Comparison of ENCODE assay signal across 1 cellular context in genomic region chr2:229268626-229269025, GRCh38.
TF ChIP-seq lines count a peak whose summit lies in the region.

No MANE protein-coding gene starts in this region.

TF ChIP-seq in HepG2, 621 proteins besides CTCF, POLR2A, EP300 and RAD21 (continued from another document):
- no peak for TF ChIP-seq FUBP1 (CRISPR knock-in tag; IDR thresholded peaks at IDR 0.05; ENCODE audit: borderline replicate concordance)
- no peak for TF ChIP-seq ZNF589 (CRISPR knock-in tag; conservative IDR thresholded peaks at IDR 0.05)
- no peak for TF ChIP-seq ZNF10 (CRISPR knock-in tag; IDR thresholded peaks at IDR 0.05; ENCODE audit: borderline replicate concordance, low read depth)
- TF ChIP-seq ZNF451 (CRISPR knock-in tag; IDR thresholded peaks at IDR 0.05), result no peak
- no peak for TF ChIP-seq SMARCE1 (IDR thresholded peaks at IDR 0.05; ENCODE audit: borderline replicate concordance)
- no peak for TF ChIP-seq CHD2 (IDR thresholded peaks at IDR 0.05; ENCODE audit: low read depth, low read length)
- TF ChIP-seq NPAS2 (CRISPR knock-in tag; IDR thresholded peaks at IDR 0.05; ENCODE audit: borderline replicate concordance), result no peak
- TF ChIP-seq ZNF282 (IDR thresholded peaks at IDR 0.05; ENCODE audit: partially characterized antibody), result no peak
- no peak for TF ChIP-seq ZNF891 (CRISPR knock-in tag; IDR thresholded peaks at IDR 0.05)
- no peak for TF ChIP-seq MED1 (CRISPR knock-in tag; IDR thresholded peaks at IDR 0.05)
- no peak for TF ChIP-seq CSRNP1 (CRISPR knock-in tag; IDR thresholded peaks at IDR 0.05)
- no peak for TF ChIP-seq MIER2 (CRISPR knock-in tag; IDR thresholded peaks at IDR 0.05)
- TF ChIP-seq ZNF704 (CRISPR knock-in tag; IDR thresholded peaks at IDR 0.05; ENCODE audit: borderline replicate concordance), result no peak
- no peak for TF ChIP-seq CBX5 (CRISPR knock-in tag; IDR thresholded peaks at IDR 0.05; ENCODE audit: borderline replicate concordance)
- TF ChIP-seq, protein P1, sequence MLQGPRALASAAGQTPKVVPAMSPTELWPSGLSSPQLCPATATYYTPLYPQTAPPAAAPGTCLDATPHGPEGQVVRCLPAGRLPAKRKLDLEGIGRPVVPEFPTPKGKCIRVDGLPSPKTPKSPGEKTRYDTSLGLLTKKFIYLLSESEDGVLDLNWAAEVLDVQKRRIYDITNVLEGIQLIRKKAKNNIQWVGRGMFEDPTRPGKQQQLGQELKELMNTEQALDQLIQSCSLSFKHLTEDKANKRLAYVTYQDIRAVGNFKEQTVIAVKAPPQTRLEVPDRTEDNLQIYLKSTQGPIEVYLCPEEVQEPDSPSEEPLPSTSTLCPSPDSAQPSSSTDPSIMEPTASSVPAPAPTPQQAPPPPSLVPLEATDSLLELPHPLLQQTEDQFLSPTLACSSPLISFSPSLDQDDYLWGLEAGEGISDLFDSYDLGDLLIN (CRISPR knock-in tag; IDR thresholded peaks at IDR 0.05; ENCODE audit: borderline replicate concordance), result no peak
- no peak for TF ChIP-seq RARA (CRISPR knock-in tag; IDR thresholded peaks at IDR 0.05)
TF ChIP-seq in HepG2: peak in this region for 0.
